8 cellular contexts compared by ENCODE assay signal in genomic region chr4:48016141-48017107, GRCh38.
DNase-seq lines count a peak whose midpoint lies in the region; ATAC-seq lines count a peak whose summit lies in the region.

Gene CNGA1, minus strand, starts transcription at chr4:48016681. Its CDS starts 63,992 bp downstream, at chr4:47952689.
Gene NIPAL1, plus strand, starts transcription at chr4:48016772. Its CDS starts 68 bp downstream, at chr4:48016840.

- ATAC-seq in GM18873 (IDR thresholded peaks at IDR 0.05; ENCODE audit: low FRiP score, unreplicated experiment) (peak; percentile 78), HG03108 (IDR thresholded peaks at IDR 0.05; ENCODE audit: unreplicated experiment) (peak; percentile 88)

- peak; percentile 74 for DNase-seq in AG08395 (ENCODE audit: low spot score)
- peak; percentile 60 for DNase-seq in NCI-H2227 (lab: John Stamatoyannopoulos, UW; ENCODE audit: unreplicated experiment)
- DNase-seq in activated CD4-positive, CD25-positive, alpha-beta regulatory T cell treated with anti-CD3 and anti-CD28 coated beads, Interleukin-2, amount 50 U/mL, for 72 hours: peak; percentile 66
- peak; percentile 45 for DNase-seq in cerebellar cortex (ENCODE audit: low spot score)
- peak; percentile 89 for DNase-seq in kidney tubule cell (ENCODE audit: low spot score)
- peak; percentile 36 to 75 (median 57) for DNase-seq in stimulated activated CD4-positive, alpha-beta T cell treated with anti-CD3 and anti-CD28 coated beads, Interleukin-1b, Interleukin-23, amount 100 ng/mL, for 24 hours (ENCODE audit: low read depth in 4 of 4, low spot score in 1 of 4)

Comparison
In these comparisons a context has a peak if more than half of its experiments do, and no peak if none do; other contexts are left out.
1. Peak in every context shown above with its lines: DNase-seq and ATAC-seq.